ENCODE assay signal across 19 cellular contexts in the genomic region with DNA sequence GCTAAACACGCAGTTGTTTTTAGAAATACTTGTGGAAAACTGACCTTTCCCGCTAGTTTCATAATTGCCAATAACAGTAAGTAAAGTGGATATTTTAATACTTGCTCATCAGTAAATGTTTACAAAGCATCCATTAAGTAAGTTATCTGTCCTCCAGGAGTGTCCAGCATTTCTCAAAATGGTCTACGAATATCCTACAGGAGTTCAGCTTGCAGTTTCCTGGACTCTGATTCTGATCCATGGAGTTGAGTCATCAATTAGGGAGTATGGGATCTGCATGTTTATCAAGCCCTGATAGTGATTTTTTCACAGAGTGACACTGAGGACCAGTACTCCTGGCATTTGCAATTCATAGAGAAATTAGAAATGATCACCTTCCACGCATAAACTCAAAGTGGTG.
DNase-seq lines count a peak whose midpoint lies in the region; ATAC-seq and TF ChIP-seq lines count a peak whose summit lies in the region.
"Had no signal": no experiment of that assay in that cellular context is flagged by ENCODE, and none has a peak within 500 bp of the region (broad histone marks: within the 10 kb centered on the region; RNA-seq: fewer than 3 reads in every experiment).

No MANE protein-coding gene starts in this region.

- H4K20me1 ChIP-seq in GM23248 (ENCODE audit: insufficient read depth), result no peaks in the 10 kb centered on the region
- no peaks in the 10 kb centered on the region for H4K20me1 ChIP-seq in SK-N-SH (ENCODE audit: insufficient read depth)
- no peaks in the 10 kb centered on the region for H4K20me1 ChIP-seq in smooth muscle cell (ENCODE audit: low read depth)

- no peak for TF ChIP-seq RAD21 in SK-N-SH (IDR thresholded peaks at IDR 0.05; ENCODE audit: low read length)

- H3K9me2 ChIP-seq in GM23248 (ENCODE audit: insufficient read depth) (no peaks in the 10 kb centered on the region), SK-N-SH (no peaks in the 10 kb centered on the region)

- H3K9me3 ChIP-seq in GM23248 (ENCODE audit: low read depth) (no peaks in the 10 kb centered on the region), SK-N-SH (no peaks in the 10 kb centered on the region), smooth muscle cell (replicated peaks; ENCODE audit: low read depth) (no peaks in the 10 kb centered on the region)
- H3K9me3 ChIP-seq: BE2C had no signal

- H3K4me1 ChIP-seq in GM23248 (ENCODE audit: insufficient read depth), result no peaks in the 10 kb centered on the region
- peaks cover 0 to 13% of the 10 kb centered on the region in 2 experiments; a peak in 1 of 4 replicates for H3K4me1 ChIP-seq in SK-N-SH (ENCODE audit: control insufficient read depth in 1 of 2, insufficient read depth in 2 of 2, low read depth in 1 of 2, low read length in 1 of 2)
- peaks cover 12% of the 10 kb centered on the region for H3K4me1 ChIP-seq in smooth muscle cell (ENCODE audit: low read depth)
- H3K4me1 ChIP-seq: BE2C had no signal

- H3K4me2 ChIP-seq in GM23248 (ENCODE audit: unreplicated experiment) (no peak overlapping the region), SK-N-SH (peak overlapping the region; percentile 48; the same call in 1 of the 2 replicates), smooth muscle cell (peak overlapping the region; percentile 34)

- no peak for ATAC-seq in HG02642 (IDR thresholded peaks at IDR 0.05; ENCODE audit: poor library complexity, unreplicated experiment)
- ATAC-seq: GM12878, K562 had no signal

- TF ChIP-seq EP300 in SK-N-SH (IDR thresholded peaks at IDR 0.05; ENCODE audit: borderline replicate concordance in 1 of 2, low read depth in 1 of 2, low read length in 1 of 2), result no peak

- H2AFZ ChIP-seq in GM23248 (0 out of 2 replicates have a peak overlapping the region, but pooled peaks have one; percentile 18), SK-N-SH (ENCODE audit: low read depth) (peak overlapping the region; percentile 88), smooth muscle cell (ENCODE audit: low read depth) (no peak overlapping the region)

- H3F3A ChIP-seq in GM23248 (ENCODE audit: insufficient read depth) (no peaks in the 10 kb centered on the region), SK-N-SH (replicated peaks; ENCODE audit: insufficient read depth) (peaks cover 13% of the 10 kb centered on the region), smooth muscle cell (ENCODE audit: low read depth) (no peaks in the 10 kb centered on the region)

- TF ChIP-seq CTCF in SK-N-SH (IDR thresholded peaks at IDR 0.05) (no peak), fibroblast of mammary gland (conservative IDR thresholded peaks at IDR 0.05; ENCODE audit: control insufficient read depth, insufficient read depth, low read depth, low read length) (no peak), smooth muscle cell (IDR thresholded peaks at IDR 0.05; ENCODE audit: borderline replicate concordance, insufficient read depth, poor library complexity, severe bottlenecking) (no peak)

- CTCF ChIA-PET in SK-N-SH (lab: Yijun Ruan, JAX), result no interaction called here

- no peak overlapping the region for H3K9ac ChIP-seq in GM23248
- H3K9ac ChIP-seq in SK-N-SH, result no peak overlapping the region
- no peak overlapping the region for H3K9ac ChIP-seq in smooth muscle cell (ENCODE audit: low read depth)

- no peaks in the 10 kb centered on the region for H3K36me3 ChIP-seq in GM23248 (ENCODE audit: low read depth)
- no peaks in the 10 kb centered on the region for H3K36me3 ChIP-seq in SK-N-SH (replicated peaks in 1 of 2; ENCODE audit: control insufficient read depth in 1 of 2, insufficient read depth in 2 of 2, low read length in 1 of 2)
- H3K36me3 ChIP-seq in smooth muscle cell (ENCODE audit: low read depth), result no peaks in the 10 kb centered on the region
- H3K36me3 ChIP-seq: BE2C had no signal

- intact Hi-C loops in head of caudate nucleus (cut with DNase I), result no loop called here

- in situ Hi-C loops in GM23248 (cut with MboI), result no loop called here

- POLR2A ChIA-PET in SK-N-SH (lab: Yijun Ruan, JAX), result no interaction called here

- no peak for DNase-seq in GM23248
- no peak for DNase-seq in SK-N-SH
- peak; percentile 58 for DNase-seq in fibroblast of mammary gland (ENCODE audit: low read depth)
- DNase-seq in smooth muscle cell (lab: John Stamatoyannopoulos, UW; ENCODE audit: unreplicated experiment), result no peak
- DNase-seq in NCI-H2081 (lab: John Stamatoyannopoulos, UW), result no peak
- DNase-seq in NCI-H1048 (lab: John Stamatoyannopoulos, UW), result no peak
- DNase-seq in head of caudate nucleus, result no peak
- DNase-seq: ACHN; BE2C; C1 segment of cervical spinal cord; CD4-positive, CD25-positive, alpha-beta regulatory T cell; CD8-positive, alpha-beta memory T cell; COR-L47; GOT3; H7 had no signal

- no peak overlapping the region for H3K4me3 ChIP-seq in GM23248
- H3K4me3 ChIP-seq in SK-N-SH (ENCODE audit: low read depth in 2 of 2, low read length in 1 of 2), result no peak overlapping the region
- H3K4me3 ChIP-seq in fibroblast of mammary gland (ENCODE audit: control insufficient read depth, low read depth, low read length), result no peak overlapping the region
- H3K4me3 ChIP-seq in smooth muscle cell, result no peak overlapping the region
- H3K4me3 ChIP-seq: GM12878, K562 had no signal

- 36 to 39% methylated on average over 4 of the region's 4 CpGs for WGBS in GM23248 (ENCODE audit: low coverage in 1 of 2, low lambda C conversion rate in 2 of 2, missing lambda C conversion rate in 2 of 2), 2 experiments
- WGBS in SK-N-SH (ENCODE audit: low lambda C conversion rate), result 34% methylated on average over 4 of the region's 4 CpGs
- WGBS in smooth muscle cell (ENCODE audit: low lambda C conversion rate), result 67% methylated on average over 4 of the region's 4 CpGs

- no peaks in the 10 kb centered on the region for H3K79me2 ChIP-seq in GM23248 (ENCODE audit: insufficient read depth)
- no peaks in the 10 kb centered on the region for H3K79me2 ChIP-seq in SK-N-SH (ENCODE audit: insufficient read depth)
- no peaks in the 10 kb centered on the region for H3K79me2 ChIP-seq in smooth muscle cell (ENCODE audit: low read depth)

- no peaks in the 10 kb centered on the region for H3K27me3 ChIP-seq in GM23248 (replicated peaks; ENCODE audit: insufficient read depth)
- H3K27me3 ChIP-seq in SK-N-SH (ENCODE audit: insufficient read depth), result no peaks in the 10 kb centered on the region
- H3K27me3 ChIP-seq in smooth muscle cell (ENCODE audit: low read depth), result no peaks in the 10 kb centered on the region
- H3K27me3 ChIP-seq: BE2C had no signal

- H3K27ac ChIP-seq in GM23248, result no peak overlapping the region
- peak overlapping the region in 1 of 2 experiments; percentile 41; a peak in 2 of 4 replicates for H3K27ac ChIP-seq in SK-N-SH (ENCODE audit: low read depth in 2 of 2, low read length in 1 of 2)
- H3K27ac ChIP-seq in smooth muscle cell (ENCODE audit: low read depth), result no peak overlapping the region
- H3K27ac ChIP-seq: HL-60 had no signal

TF ChIP-seq in SK-N-SH, 30 proteins besides CTCF, POLR2A, EP300 and RAD21:
- TF ChIP-seq YY1 (IDR thresholded peaks at IDR 0.05; ENCODE audit: low read depth) (no peak), SMC3 (IDR thresholded peaks at IDR 0.05; ENCODE audit: low read depth, low read length) (no peak), MAX (IDR thresholded peaks at IDR 0.05; ENCODE audit: low read depth) (no peak), MXI1 (IDR thresholded peaks at IDR 0.05; ENCODE audit: low read depth, low read length) (no peak), GABPA (IDR thresholded peaks at IDR 0.05; ENCODE audit: low read depth) (no peak), JUND (IDR thresholded peaks at IDR 0.05) (peak; percentile 45; the same call in 1 of the 2 replicates), FOSL2 (IDR thresholded peaks at IDR 0.05; ENCODE audit: borderline replicate concordance, low read depth) (peak; percentile 59; the same call in 1 of the 2 replicates)
